ENCODE assay signal across 5 cellular contexts in genomic region chr4:109859426-109860300, GRCh38. TPM values are rescaled to one million over a fixed set of nuclear protein-coding genes. Genes with fewer than 3 reads are reported as not detected.
"Had no signal": no experiment of that assay in that cellular context is flagged by ENCODE, and none has a peak within 500 bp of the region (broad histone marks: within the 10 kb centered on the region; RNA-seq: fewer than 3 reads in every experiment).

No MANE protein-coding gene starts in this region.

RNA-seq across cellular contexts. Expression of gene LRIT3, which starts 11.8 kb away (rescaled TPM):
- total RNA-seq: H1, HT-29, IMR-90 had no signal
- polyA plus RNA-seq: GM23338 had no signal

RNA-seq across cellular contexts. Expression of gene RRH, which starts 31.9 kb away (rescaled TPM):
- total RNA-seq: GM23338, H1, H9, HT-29, IMR-90 had no signal
- polyA plus RNA-seq: GM23338 had no signal

RNA-seq across cellular contexts. Expression of gene CFI, which starts 57.9 kb away (rescaled TPM):
- total RNA-seq: GM23338, H1, H9 had no signal
- polyA plus RNA-seq: GM23338, H1 had no signal
